In the genomic region with DNA sequence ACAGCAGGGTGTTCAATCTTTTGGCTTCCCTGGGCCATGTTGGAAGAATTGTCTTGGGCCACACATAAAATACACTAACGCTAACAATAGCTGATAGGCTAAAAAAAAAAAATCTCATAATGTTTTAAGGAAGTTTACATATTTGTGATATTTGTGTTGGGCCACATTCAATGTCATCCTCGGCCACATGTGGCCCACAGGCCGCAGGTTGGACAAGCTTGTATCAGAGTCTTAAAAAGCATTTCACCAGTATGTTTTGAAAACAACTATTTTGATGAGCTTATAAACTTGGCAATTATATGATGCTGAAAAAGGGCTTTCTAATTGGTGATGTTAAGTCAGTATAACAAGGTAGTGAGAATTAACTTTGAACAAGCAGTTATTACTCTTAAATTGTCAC, we compare ENCODE assay signal across 6 cellular contexts.
"Had no signal": no experiment of that assay in that cellular context is flagged by ENCODE, and none has a peak within 500 bp of the region (broad histone marks: within the 10 kb centered on the region; RNA-seq: fewer than 3 reads in every experiment).

No MANE protein-coding gene starts in this region.

- H3K9me3 ChIP-seq: HAP-1 had no signal

- H3K4me1 ChIP-seq: HAP-1 had no signal

- DNase-seq: GOT3, H7, KBM-7 had no signal

- H3K36me3 ChIP-seq: HAP-1 had no signal

- ATAC-seq: HepG2 had no signal

- H3K27ac ChIP-seq: HL-60 had no signal

- H3K4me3 ChIP-seq: HAP-1 had no signal
